Comparison of ENCODE assay signal across 19 cellular contexts in genomic region chr22:18081416-18081815, GRCh38. TPM values are rescaled to one million over a fixed set of nuclear protein-coding genes. Genes with fewer than 3 reads are reported as not detected.
DNase-seq lines count a peak whose midpoint lies in the region; ATAC-seq and TF ChIP-seq lines count a peak whose summit lies in the region.
"Had no signal": no experiment of that assay in that cellular context is flagged by ENCODE, and none has a peak within 500 bp of the region (broad histone marks: within the 10 kb centered on the region; RNA-seq: fewer than 3 reads in every experiment).

No MANE protein-coding gene starts in this region.

- CTCF ChIA-PET in activated naive CD4-positive, alpha-beta T cell treated with anti-CD3 and anti-CD28 coated beads, Interleukin-2, amount 10 ng/mL, durations not matched to agents 7 days and 5 days (lab: Charles Lee) = no interaction called here
- CTCF ChIA-PET in CD4-positive, alpha-beta memory T cell (lab: Charles Lee; ENCODE audit: partially characterized antibody) = no interaction called here

- H2AK5ac ChIP-seq in mesendoderm (ENCODE audit: low read length) = no peak overlapping the region

- TF ChIP-seq CTCF in NB4 (IDR thresholded peaks at IDR 0.05; ENCODE audit: low read depth, low read length) (no peak), esophagus squamous epithelium (IDR thresholded peaks at IDR 0.05) (no peak)

- H3K79me1 ChIP-seq in mesendoderm (ENCODE audit: low read length) = peaks cover 7% of the 10 kb centered on the region

- H3K18ac ChIP-seq in mesendoderm (ENCODE audit: low read length) = no peak overlapping the region

- H2BK120ac ChIP-seq in mesendoderm (ENCODE audit: low read depth, low read length) = no peak overlapping the region

- peaks cover 13% of the 10 kb centered on the region for H3K79me2 ChIP-seq in mesendoderm (ENCODE audit: control insufficient read depth, insufficient read depth, low read length)

- H3K4me1 ChIP-seq in CD4-positive, alpha-beta memory T cell (ENCODE audit: insufficient read depth, low read length) = peaks cover 31% of the 10 kb centered on the region
- H3K4me1 ChIP-seq in mesendoderm (ENCODE audit: control insufficient read depth, low read depth, low read length) (peaks cover 1% of the 10 kb centered on the region), esophagus squamous epithelium (peaks cover 16 to 30% (median 21%) of the 10 kb centered on the region in 3 donors)

- H3K27ac ChIP-seq in CD4-positive, alpha-beta memory T cell (ENCODE audit: low read depth, low read length) = no peak overlapping the region
- H3K27ac ChIP-seq in mesendoderm (ENCODE audit: low read depth, low read length) (no peak overlapping the region), esophagus squamous epithelium (no peak overlapping the region)
- H3K27ac ChIP-seq: RWPE1 had no signal

- ATAC-seq in left ventricle myocardium superior = no peak
- ATAC-seq: HCT116 had no signal

- no peak for DNase-seq in activated naive CD4-positive, alpha-beta T cell treated with anti-CD3 and anti-CD28 coated beads, Interleukin-2, amount 10 ng/mL, durations not matched to agents 7 days and 5 days
- DNase-seq in activated naive CD4-positive, alpha-beta T cell (lab: John Stamatoyannopoulos, UW) = no peak
- DNase-seq in CD4-positive, alpha-beta memory T cell = no peak
- DNase-seq in NB4 (ENCODE audit: low read depth) = no peak
- no peak for DNase-seq in mesendoderm
- no peak for DNase-seq in left ventricle myocardium superior
- no peak for DNase-seq in esophagus squamous epithelium (lab: John Stamatoyannopoulos, UW)
- DNase-seq: BE2C; KBM-7; NCI-H1092 treated with DMSO at 0.1 percent for 48 hours; NCI-H1436 treated with DMSO at 0.1 percent for 48 hours; NCI-H1930; NCI-H2227 treated with DMSO at 0.1 percent for 48 hours; NCI-H510A treated with DMSO at 0.1 percent for 48 hours; NCI-H748 treated with DMSO at 0.1 percent for 48 hours; NK-92 treated with Interleukin-12 subunit alpha and Interleukin-12 subunit beta, amount 100 ng/mL, for 24 hours; SHP77 treated with DMSO at 0.1 percent for 48 hours had no signal

- POLR2A ChIA-PET in CD4-positive, alpha-beta memory T cell (lab: Charles Lee; ENCODE audit: partially characterized antibody) = no interaction called here

- no peak overlapping the region for H3K56ac ChIP-seq in mesendoderm (ENCODE audit: low read length)

- no peaks in the 10 kb centered on the region for H3K27me3 Mint-ChIP-seq in activated naive CD4-positive, alpha-beta T cell treated with anti-CD3 and anti-CD28 coated beads, Interleukin-2, amount 10 ng/mL, durations not matched to agents 7 days and 5 days
- no peaks in the 10 kb centered on the region for H3K27me3 Mint-ChIP-seq in CD4-positive, alpha-beta memory T cell

- no peak overlapping the region for H3K4ac ChIP-seq in mesendoderm (ENCODE audit: low read depth, low read length)

- H3K36me3 ChIP-seq in CD4-positive, alpha-beta memory T cell (ENCODE audit: insufficient read depth, low read length) = peaks cover 45% of the 10 kb centered on the region
- H3K36me3 ChIP-seq in mesendoderm (ENCODE audit: control insufficient read depth, insufficient read depth, low read length) = peaks cover 17% of the 10 kb centered on the region
- H3K36me3 ChIP-seq in esophagus squamous epithelium = peaks cover 11 to 70% (median 14%) of the 10 kb centered on the region in 3 donors

- no peak overlapping the region for H4K8ac ChIP-seq in mesendoderm (ENCODE audit: low read depth, low read length)

- H3K36me3 Mint-ChIP-seq in activated naive CD4-positive, alpha-beta T cell treated with anti-CD3 and anti-CD28 coated beads, Interleukin-2, amount 10 ng/mL, durations not matched to agents 7 days and 5 days = peaks cover 54% of the 10 kb centered on the region
- peaks cover 53 to 70% of the 10 kb centered on the region in 2 donors for H3K36me3 Mint-ChIP-seq in CD4-positive, alpha-beta memory T cell

- H3K23ac ChIP-seq in mesendoderm (ENCODE audit: low read length) = peak overlapping the region; percentile 35

- H3K4me3 Mint-ChIP-seq in activated naive CD4-positive, alpha-beta T cell treated with anti-CD3 and anti-CD28 coated beads, Interleukin-2, amount 10 ng/mL, durations not matched to agents 7 days and 5 days = no peak overlapping the region
- peak overlapping the region in 2 of 8 donors; percentile 33 to 66 for H3K4me3 Mint-ChIP-seq in CD4-positive, alpha-beta memory T cell

- no peaks in the 10 kb centered on the region for H3K27me3 ChIP-seq in CD4-positive, alpha-beta memory T cell (ENCODE audit: insufficient read depth, low read length)
- no peaks in the 10 kb centered on the region for H3K27me3 ChIP-seq in mesendoderm (ENCODE audit: insufficient read depth, low read length, poor library complexity)
- H3K27me3 ChIP-seq in esophagus squamous epithelium = no peaks in the 10 kb centered on the region
- H3K27me3 ChIP-seq: BE2C had no signal

- no peak overlapping the region for H3K9ac ChIP-seq in mesendoderm (ENCODE audit: low read length)

- H3K4me3 ChIP-seq in CD4-positive, alpha-beta memory T cell (ENCODE audit: low read length in 2 of 2) = no peak overlapping the region
- peak overlapping the region; percentile 1 for H3K4me3 ChIP-seq in NB4 (ENCODE audit: low read depth, low read length)
- no peak overlapping the region for H3K4me3 ChIP-seq in mesendoderm (ENCODE audit: low read length)
- no peak overlapping the region for H3K4me3 ChIP-seq in esophagus squamous epithelium

- H3K9me3 Mint-ChIP-seq in activated naive CD4-positive, alpha-beta T cell treated with anti-CD3 and anti-CD28 coated beads, Interleukin-2, amount 10 ng/mL, durations not matched to agents 7 days and 5 days = no peaks in the 10 kb centered on the region
- H3K9me3 Mint-ChIP-seq in CD4-positive, alpha-beta memory T cell = peaks cover 0 to 2% (median 0%) of the 10 kb centered on the region in 8 donors

- intact Hi-C loops in CD4-positive, alpha-beta memory T cell (cut with micrococcal nuclease) = no loop called here
- intact Hi-C loops in left ventricle myocardium superior (cut with micrococcal nuclease) = no loop called here
- intact Hi-C loops in esophagus squamous epithelium (cut with DNase I) = no loop called here

- no peak overlapping the region for H2BK5ac ChIP-seq in mesendoderm (ENCODE audit: low read length)

- H4K5ac ChIP-seq in mesendoderm (ENCODE audit: low read length) = no peak overlapping the region

- no peak overlapping the region for H3K4me2 ChIP-seq in mesendoderm (ENCODE audit: low read length)

- H3K9me3 ChIP-seq in CD4-positive, alpha-beta memory T cell (ENCODE audit: control insufficient read depth in 1 of 2, low read length in 2 of 2) = no peaks in the 10 kb centered on the region
- H3K9me3 ChIP-seq in esophagus squamous epithelium = no peaks in the 10 kb centered on the region
- H3K9me3 ChIP-seq: BE2C had no signal

- WGBS in mesendoderm (ENCODE audit: extremely low coverage, insufficient coverage, low lambda C conversion rate) = no CpG with 5 or more reads among the region's 5 CpGs
- 80 to 87% methylated on average over 3 to 5 of the region's 5 CpGs for WGBS in esophagus squamous epithelium, 2 donors

- TF ChIP-seq POLR2A in NB4 (IDR thresholded peaks at IDR 0.05; ENCODE audit: extremely low read depth, insufficient read length) (no peak), esophagus squamous epithelium (IDR thresholded peaks at IDR 0.05) (no peak)

- no peak overlapping the region for H2BK15ac ChIP-seq in mesendoderm (replicated peaks; ENCODE audit: low read depth)

- H3K4me1 Mint-ChIP-seq in activated naive CD4-positive, alpha-beta T cell treated with anti-CD3 and anti-CD28 coated beads, Interleukin-2, amount 10 ng/mL, durations not matched to agents 7 days and 5 days = peaks cover 48% of the 10 kb centered on the region
- H3K4me1 Mint-ChIP-seq in CD4-positive, alpha-beta memory T cell = peaks cover 33 to 64% (median 47%) of the 10 kb centered on the region in 4 donors

- H3K27ac Mint-ChIP-seq in activated naive CD4-positive, alpha-beta T cell treated with anti-CD3 and anti-CD28 coated beads, Interleukin-2, amount 10 ng/mL, durations not matched to agents 7 days and 5 days = peak overlapping the region; percentile 30
- peak overlapping the region in 4 of 7 donors; percentile 16 to 59 (median 24) for H3K27ac Mint-ChIP-seq in CD4-positive, alpha-beta memory T cell

RNA-seq across cellular contexts. Expression of gene PEX26, which starts 3.6 kb away (rescaled TPM):
- 10 to 100 TPM; 39.1 to 39.6 TPM for total RNA-seq in CD4-positive, alpha-beta memory T cell
- 1 to 10 TPM; 1.4 to 6.3 TPM for polyA plus RNA-seq in CD4-positive, alpha-beta memory T cell
- 35.2 TPM for polyA plus RNA-seq in mesendoderm (2013, experiment 1 of 2)
- 34.7 TPM for polyA plus RNA-seq in mesendoderm (2013, experiment 2 of 2)
- 20.6 TPM for total RNA-seq in left ventricle myocardium superior
- 10 to 100 TPM; 17.2 to 32.3 (median 22.9) TPM for total RNA-seq in esophagus squamous epithelium

RNA-seq across cellular contexts. Expression of gene TUBA8, which starts 29.2 kb away (rescaled TPM):
- 1 to 10 TPM; 1.9 to 2.7 TPM for total RNA-seq in CD4-positive, alpha-beta memory T cell
- 1 to 10 TPM in 1 of 2 donors, under 1 TPM in 1; 0.33 to 1.0 TPM for polyA plus RNA-seq in CD4-positive, alpha-beta memory T cell
- 0.91 TPM for polyA plus RNA-seq in mesendoderm (2013, experiment 1 of 2)
- polyA plus RNA-seq in mesendoderm (2013, experiment 2 of 2) = 0.97 TPM
- total RNA-seq in left ventricle myocardium superior = 298 TPM
- 1 to 10 TPM in 1 of 4 donors, under 1 TPM in 1, not detected in 2; 0.57 to 2.1 TPM for total RNA-seq in esophagus squamous epithelium

RNA-seq across cellular contexts. Expression of gene MICAL3, which starts 57.1 kb away (rescaled TPM):
- 10 to 100 TPM; 25.9 to 28.9 TPM for total RNA-seq in CD4-positive, alpha-beta memory T cell
- polyA plus RNA-seq in CD4-positive, alpha-beta memory T cell = 1 to 10 TPM in 1 of 2 donors, under 1 TPM in 1; 0.97 to 2.9 TPM
- polyA plus RNA-seq in mesendoderm (2013, experiment 1 of 2) = 17.7 TPM
- polyA plus RNA-seq in mesendoderm (2013, experiment 2 of 2) = 18.7 TPM
- 90.4 TPM for total RNA-seq in left ventricle myocardium superior
- total RNA-seq in esophagus squamous epithelium = 10 to 100 TPM; 11.2 to 30.9 (median 15.9) TPM

Comparison
In these comparisons a context has a peak if more than half of its experiments do, and no peak if none do; other contexts are left out.
1. RNA of gene TUBA8, which starts 29.2 kb away (total RNA-seq): 298 TPM in left ventricle myocardium superior (single experiment); 1.9 to 2.7 TPM in CD4-positive, alpha-beta memory T cell and 0.57 to 2.1 TPM in esophagus squamous epithelium; every median in the first group is over 10 times any median in the second.